16 cellular contexts compared by ENCODE assay signal in the genomic region with DNA sequence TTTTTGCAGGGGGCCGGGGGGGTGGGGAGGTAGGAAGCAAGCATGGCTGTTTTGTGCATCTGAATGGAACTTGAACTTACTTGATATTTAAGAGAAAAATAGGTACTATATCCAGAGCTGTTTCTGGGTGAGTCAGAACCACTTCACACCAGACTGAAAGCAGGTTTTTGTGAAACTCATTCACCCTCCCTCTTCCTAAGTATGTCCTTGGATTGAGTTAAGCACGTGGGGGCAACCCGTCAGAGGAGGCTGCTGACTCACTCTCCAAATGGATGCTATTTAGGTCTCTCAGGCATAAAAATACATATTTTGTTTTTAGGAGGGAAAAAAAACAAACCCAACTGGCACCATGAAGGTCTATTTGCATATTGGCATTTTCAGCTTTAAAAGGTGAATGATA.
A peak's percentile ranks its signal among the peaks of the same experiment; 100 is the strongest.
DNase-seq lines count a peak whose midpoint lies in the region; ATAC-seq and TF ChIP-seq lines count a peak whose summit lies in the region.
"Had no signal": no experiment of that assay in that cellular context is flagged by ENCODE, and none has a peak within 500 bp of the region (broad histone marks: within the 10 kb centered on the region; RNA-seq: fewer than 3 reads in every experiment).

No MANE protein-coding gene starts in this region.

- TF ChIP-seq RAD21 in SK-N-SH (IDR thresholded peaks at IDR 0.05; ENCODE audit: low read length) = no peak

- 23% methylated on average over 3 of the region's 3 CpGs for WGBS in SK-N-SH (ENCODE audit: low lambda C conversion rate)

- no peak overlapping the region; a peak in 1 of 4 replicates for H3K27ac ChIP-seq in SK-N-SH (ENCODE audit: low read depth in 2 of 2, low read length in 1 of 2)
- H3K27ac ChIP-seq: C4-2B had no signal

- H3K79me2 ChIP-seq in SK-N-SH (ENCODE audit: insufficient read depth) = no peaks in the 10 kb centered on the region

- H3K4me3 ChIP-seq in SK-N-SH (ENCODE audit: low read depth in 2 of 2, low read length in 1 of 2) = no peak overlapping the region
- H3K4me3 ChIP-seq: ascending aorta had no signal

- no peak overlapping the region for H2AFZ ChIP-seq in SK-N-SH (ENCODE audit: low read depth)

- no peak overlapping the region for H3K4me2 ChIP-seq in SK-N-SH

- H3K36me3 ChIP-seq in SK-N-SH (replicated peaks in 1 of 2; ENCODE audit: control insufficient read depth in 1 of 2, insufficient read depth in 2 of 2, low read length in 1 of 2) = no peaks in the 10 kb centered on the region
- H3K36me3 ChIP-seq: ascending aorta had no signal

- H3K9me3 ChIP-seq in SK-N-SH = no peaks in the 10 kb centered on the region
- H3K9me3 ChIP-seq: ascending aorta had no signal

- POLR2A ChIA-PET in SK-N-SH (lab: Yijun Ruan, JAX) = no interaction called here

- H3K9ac ChIP-seq in SK-N-SH = no peak overlapping the region

- peak in 1 of 2 experiments; percentile 36; a peak in 1 of 4 replicates for TF ChIP-seq EP300 in SK-N-SH (IDR thresholded peaks at IDR 0.05; ENCODE audit: borderline replicate concordance in 1 of 2, low read depth in 1 of 2, low read length in 1 of 2)

- peaks cover 4% of the 10 kb centered on the region for H3F3A ChIP-seq in SK-N-SH (replicated peaks; ENCODE audit: insufficient read depth)

- H3K9me2 ChIP-seq in SK-N-SH = no peaks in the 10 kb centered on the region

- no peaks in the 10 kb centered on the region for H3K27me3 ChIP-seq in SK-N-SH (ENCODE audit: insufficient read depth)
- H3K27me3 ChIP-seq: ascending aorta had no signal

- peaks cover 0 to 5% of the 10 kb centered on the region in 2 experiments; a peak in 1 of 4 replicates for H3K4me1 ChIP-seq in SK-N-SH (ENCODE audit: control insufficient read depth in 1 of 2, insufficient read depth in 2 of 2, low read depth in 1 of 2, low read length in 1 of 2)

- TF ChIP-seq CTCF in SK-N-SH (IDR thresholded peaks at IDR 0.05) = no peak

- CTCF ChIA-PET in SK-N-SH (lab: Yijun Ruan, JAX) = no interaction called here

- DNase-seq in HCEC 1CT (peak; percentile 59), SK-N-SH (no peak), fibroblast of the conjunctiva (ENCODE audit: low read depth) (peak; percentile 24), renal cortical epithelial cell (ENCODE audit: low read depth) (peak; percentile 92), HK-2 (ENCODE audit: unreplicated experiment) (no peak), COLO668 (lab: John Stamatoyannopoulos, UW; ENCODE audit: unreplicated experiment) (no peak)
- DNase-seq: activated T-cell treated with anti-CD3 and anti-CD28 coated beads, Interleukin-2, amount 50 U/mL, for 4 hours; GOT3; immature natural killer cell; Kasumi-1; NCI-H446; SHP77 treated with DMSO at 0.1 percent for 48 hours had no signal

- ATAC-seq in HG03095 (IDR thresholded peaks at IDR 0.05; ENCODE audit: unreplicated experiment) (no peak), GM19035 (IDR thresholded peaks at IDR 0.05; ENCODE audit: unreplicated experiment) (no peak)
- ATAC-seq: activated T-cell treated with anti-CD3 and anti-CD28 coated beads, Interleukin-2, amount 50 U/mL, for 4 hours had no signal

- no peaks in the 10 kb centered on the region for H4K20me1 ChIP-seq in SK-N-SH (ENCODE audit: insufficient read depth)

TF ChIP-seq in SK-N-SH, 30 proteins besides CTCF, POLR2A, EP300 and RAD21 (continues in another document):
- TF ChIP-seq GATA2 (CRISPR knock-in tag; IDR thresholded peaks at IDR 0.05) (no peak), TCF12 (IDR thresholded peaks at IDR 0.05) (peak; percentile 56; the same call in 1 of the 2 replicates), REST (IDR thresholded peaks at IDR 0.05; ENCODE audit: low read depth, low read length) (no peak), RCOR1 (IDR thresholded peaks at IDR 0.05; ENCODE audit: low read length) (no peak), NFIC (IDR thresholded peaks at IDR 0.05; ENCODE audit: borderline replicate concordance) (peak; percentile 37; the same call in 1 of the 2 replicates), POLR2AphosphoS5 (IDR thresholded peaks at IDR 0.05; ENCODE audit: low read depth, low read length) (no peak), MEF2A (IDR thresholded peaks at IDR 0.05; ENCODE audit: borderline replicate concordance, low read depth) (peak; percentile 79; the same call in 1 of the 2 replicates), SIN3A (IDR thresholded peaks at IDR 0.05; ENCODE audit: borderline replicate concordance, low read depth, low read length) (no peak), TEAD4 (IDR thresholded peaks at IDR 0.05; ENCODE audit: borderline replicate concordance, insufficient read depth) (no peak), SMC3 (IDR thresholded peaks at IDR 0.05; ENCODE audit: low read depth, low read length) (no peak), FOSL2 (IDR thresholded peaks at IDR 0.05; ENCODE audit: borderline replicate concordance, low read depth) (peak; percentile 75), ELF1 (IDR thresholded peaks at IDR 0.05) (no peak), FOXM1 (IDR thresholded peaks at IDR 0.05; ENCODE audit: low read depth) (no peak), CHD2 (IDR thresholded peaks at IDR 0.05; ENCODE audit: low read length, partially characterized antibody) (no peak), JUND (IDR thresholded peaks at IDR 0.05) (peak; percentile 75)
- TF ChIP-seq, protein P1, sequence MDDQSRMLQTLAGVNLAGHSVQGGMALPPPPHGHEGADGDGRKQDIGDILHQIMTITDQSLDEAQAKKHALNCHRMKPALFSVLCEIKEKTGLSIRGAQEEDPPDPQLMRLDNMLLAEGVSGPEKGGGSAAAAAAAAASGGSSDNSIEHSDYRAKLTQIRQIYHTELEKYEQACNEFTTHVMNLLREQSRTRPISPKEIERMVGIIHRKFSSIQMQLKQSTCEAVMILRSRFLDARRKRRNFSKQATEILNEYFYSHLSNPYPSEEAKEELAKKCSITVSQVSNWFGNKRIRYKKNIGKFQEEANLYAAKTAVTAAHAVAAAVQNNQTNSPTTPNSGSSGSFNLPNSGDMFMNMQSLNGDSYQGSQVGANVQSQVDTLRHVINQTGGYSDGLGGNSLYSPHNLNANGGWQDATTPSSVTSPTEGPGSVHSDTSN (IDR thresholded peaks at IDR 0.05) = peak; percentile 44; the same call in 1 of the 2 replicates
- TF ChIP-seq, protein P2, sequence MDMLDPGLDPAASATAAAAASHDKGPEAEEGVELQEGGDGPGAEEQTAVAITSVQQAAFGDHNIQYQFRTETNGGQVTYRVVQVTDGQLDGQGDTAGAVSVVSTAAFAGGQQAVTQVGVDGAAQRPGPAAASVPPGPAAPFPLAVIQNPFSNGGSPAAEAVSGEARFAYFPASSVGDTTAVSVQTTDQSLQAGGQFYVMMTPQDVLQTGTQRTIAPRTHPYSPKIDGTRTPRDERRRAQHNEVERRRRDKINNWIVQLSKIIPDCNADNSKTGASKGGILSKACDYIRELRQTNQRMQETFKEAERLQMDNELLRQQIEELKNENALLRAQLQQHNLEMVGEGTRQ (IDR thresholded peaks at IDR 0.05; ENCODE audit: borderline replicate concordance, low read depth, low read length) = no peak
- TF ChIP-seq, protein P3, sequence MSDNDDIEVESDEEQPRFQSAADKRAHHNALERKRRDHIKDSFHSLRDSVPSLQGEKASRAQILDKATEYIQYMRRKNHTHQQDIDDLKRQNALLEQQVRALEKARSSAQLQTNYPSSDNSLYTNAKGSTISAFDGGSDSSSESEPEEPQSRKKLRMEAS (IDR thresholded peaks at IDR 0.05; ENCODE audit: low read depth) = peak; percentile 85
- TF ChIP-seq, protein P4, sequence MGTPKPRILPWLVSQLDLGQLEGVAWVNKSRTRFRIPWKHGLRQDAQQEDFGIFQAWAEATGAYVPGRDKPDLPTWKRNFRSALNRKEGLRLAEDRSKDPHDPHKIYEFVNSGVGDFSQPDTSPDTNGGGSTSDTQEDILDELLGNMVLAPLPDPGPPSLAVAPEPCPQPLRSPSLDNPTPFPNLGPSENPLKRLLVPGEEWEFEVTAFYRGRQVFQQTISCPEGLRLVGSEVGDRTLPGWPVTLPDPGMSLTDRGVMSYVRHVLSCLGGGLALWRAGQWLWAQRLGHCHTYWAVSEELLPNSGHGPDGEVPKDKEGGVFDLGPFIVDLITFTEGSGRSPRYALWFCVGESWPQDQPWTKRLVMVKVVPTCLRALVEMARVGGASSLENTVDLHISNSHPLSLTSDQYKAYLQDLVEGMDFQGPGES (IDR thresholded peaks at IDR 0.05; ENCODE audit: low read depth, low read length) = no peak

Comparison
In these comparisons a context has a peak if more than half of its experiments do, and no peak if none do; other contexts are left out.
1. DNase-seq: peak in HCEC 1CT (single experiment), fibroblast of the conjunctiva (single experiment) and renal cortical epithelial cell (single experiment); none in SK-N-SH (single experiment), HK-2 (single experiment) and COLO668 (single experiment).